ENCODE assay signal across 1 cellular context in genomic region chr16:58733671-58734458, GRCh38.
TF ChIP-seq lines count a peak whose summit lies in the region.

Gene GOT2 (minus strand): TSS chr16:58734316. CDS start chr16:58734228, 88 bp downstream.

TF ChIP-seq in HepG2, 621 proteins besides CTCF, POLR2A, EP300 and RAD21 (continued from another document and continues in another):
- TF ChIP-seq, protein P1, sequence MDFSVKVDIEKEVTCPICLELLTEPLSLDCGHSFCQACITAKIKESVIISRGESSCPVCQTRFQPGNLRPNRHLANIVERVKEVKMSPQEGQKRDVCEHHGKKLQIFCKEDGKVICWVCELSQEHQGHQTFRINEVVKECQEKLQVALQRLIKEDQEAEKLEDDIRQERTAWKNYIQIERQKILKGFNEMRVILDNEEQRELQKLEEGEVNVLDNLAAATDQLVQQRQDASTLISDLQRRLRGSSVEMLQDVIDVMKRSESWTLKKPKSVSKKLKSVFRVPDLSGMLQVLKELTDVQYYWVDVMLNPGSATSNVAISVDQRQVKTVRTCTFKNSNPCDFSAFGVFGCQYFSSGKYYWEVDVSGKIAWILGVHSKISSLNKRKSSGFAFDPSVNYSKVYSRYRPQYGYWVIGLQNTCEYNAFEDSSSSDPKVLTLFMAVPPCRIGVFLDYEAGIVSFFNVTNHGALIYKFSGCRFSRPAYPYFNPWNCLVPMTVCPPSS (IDR thresholded peaks at IDR 0.05), result no peak
- TF ChIP-seq, protein P2, sequence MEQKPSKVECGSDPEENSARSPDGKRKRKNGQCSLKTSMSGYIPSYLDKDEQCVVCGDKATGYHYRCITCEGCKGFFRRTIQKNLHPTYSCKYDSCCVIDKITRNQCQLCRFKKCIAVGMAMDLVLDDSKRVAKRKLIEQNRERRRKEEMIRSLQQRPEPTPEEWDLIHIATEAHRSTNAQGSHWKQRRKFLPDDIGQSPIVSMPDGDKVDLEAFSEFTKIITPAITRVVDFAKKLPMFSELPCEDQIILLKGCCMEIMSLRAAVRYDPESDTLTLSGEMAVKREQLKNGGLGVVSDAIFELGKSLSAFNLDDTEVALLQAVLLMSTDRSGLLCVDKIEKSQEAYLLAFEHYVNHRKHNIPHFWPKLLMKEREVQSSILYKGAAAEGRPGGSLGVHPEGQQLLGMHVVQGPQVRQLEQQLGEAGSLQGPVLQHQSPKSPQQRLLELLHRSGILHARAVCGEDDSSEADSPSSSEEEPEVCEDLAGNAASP (CRISPR knock-in tag; IDR thresholded peaks at IDR 0.05; ENCODE audit: borderline replicate concordance), result peak; percentile 83
- peak; percentile 91; the same call in 1 of the 2 replicates for TF ChIP-seq TSC22D2 (CRISPR knock-in tag; IDR thresholded peaks at IDR 0.05; ENCODE audit: borderline replicate concordance)
- TF ChIP-seq, protein P3, sequence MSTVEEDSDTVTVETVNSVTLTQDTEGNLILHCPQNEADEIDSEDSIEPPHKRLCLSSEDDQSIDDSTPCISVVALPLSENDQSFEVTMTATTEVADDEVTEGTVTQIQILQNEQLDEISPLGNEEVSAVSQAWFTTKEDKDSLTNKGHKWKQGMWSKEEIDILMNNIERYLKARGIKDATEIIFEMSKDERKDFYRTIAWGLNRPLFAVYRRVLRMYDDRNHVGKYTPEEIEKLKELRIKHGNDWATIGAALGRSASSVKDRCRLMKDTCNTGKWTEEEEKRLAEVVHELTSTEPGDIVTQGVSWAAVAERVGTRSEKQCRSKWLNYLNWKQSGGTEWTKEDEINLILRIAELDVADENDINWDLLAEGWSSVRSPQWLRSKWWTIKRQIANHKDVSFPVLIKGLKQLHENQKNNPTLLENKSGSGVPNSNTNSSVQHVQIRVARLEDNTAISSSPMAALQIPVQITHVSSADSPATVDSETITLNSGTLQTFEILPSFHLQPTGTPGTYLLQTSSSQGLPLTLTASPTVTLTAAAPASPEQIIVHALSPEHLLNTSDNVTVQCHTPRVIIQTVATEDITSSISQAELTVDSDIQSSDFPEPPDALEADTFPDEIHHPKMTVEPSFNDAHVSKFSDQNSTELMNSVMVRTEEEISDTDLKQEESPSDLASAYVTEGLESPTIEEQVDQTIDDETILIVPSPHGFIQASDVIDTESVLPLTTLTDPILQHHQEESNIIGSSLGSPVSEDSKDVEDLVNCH (CRISPR knock-in tag; IDR thresholded peaks at IDR 0.05), result peak; percentile 77; the same call in 1 of the 2 replicates
- TF ChIP-seq ZNF256 (CRISPR knock-in tag; conservative IDR thresholded peaks at IDR 0.05), result peak; percentile 96; the same call in 1 of the 2 replicates
- TF ChIP-seq TP53 (CRISPR knock-in tag; conservative IDR thresholded peaks at IDR 0.05), result peak; percentile 89; the same call in 1 of the 2 replicates
- TF ChIP-seq ZEB1 (IDR thresholded peaks at IDR 0.05; ENCODE audit: insufficient replicate concordance, low read depth), result no peak
- TF ChIP-seq FOXP4 (CRISPR knock-in tag; IDR thresholded peaks at IDR 0.05), result peak; percentile 72
- no peak for TF ChIP-seq THAP8 (CRISPR knock-in tag; IDR thresholded peaks at IDR 0.05; ENCODE audit: borderline replicate concordance)
- peak; percentile 97 for TF ChIP-seq ZNF556 (CRISPR knock-in tag; IDR thresholded peaks at IDR 0.05; ENCODE audit: borderline replicate concordance)
- TF ChIP-seq NR3C1 (CRISPR knock-in tag; IDR thresholded peaks at IDR 0.05), result no peak
- no peak for TF ChIP-seq REXO4 (CRISPR knock-in tag; IDR thresholded peaks at IDR 0.05; ENCODE audit: borderline replicate concordance)
- TF ChIP-seq NKX3-1 (CRISPR knock-in tag; IDR thresholded peaks at IDR 0.05), result peak; percentile 91
- peak; percentile 42; the same call in 1 of the 2 replicates for TF ChIP-seq ARNTL (CRISPR knock-in tag; IDR thresholded peaks at IDR 0.05)
- TF ChIP-seq NFE2L2 (IDR thresholded peaks at IDR 0.05; ENCODE audit: low read length), result peak; percentile 63; the same call in 1 of the 2 replicates
- peak; percentile 90; the same call in 1 of the 2 replicates for TF ChIP-seq KDM5B (CRISPR knock-in tag; IDR thresholded peaks at IDR 0.05; ENCODE audit: borderline replicate concordance)
- peak; percentile 44 for TF ChIP-seq PTBP1 (IDR thresholded peaks at IDR 0.05; ENCODE audit: low read depth, low read length, poor library complexity, severe bottlenecking)
- TF ChIP-seq ZNF276 (CRISPR knock-in tag; IDR thresholded peaks at IDR 0.05; ENCODE audit: low read depth), result 0 out of 2 replicates have a peak, but pooled peaks have one; percentile 28
- TF ChIP-seq MTA1 (CRISPR knock-in tag; IDR thresholded peaks at IDR 0.05; ENCODE audit: borderline replicate concordance), result peak; percentile 85; the same call in 1 of the 2 replicates
- TF ChIP-seq ZNF746 (CRISPR knock-in tag; IDR thresholded peaks at IDR 0.05), result peak; percentile 14; the same call in 1 of the 2 replicates
- TF ChIP-seq SAP130 (CRISPR knock-in tag; IDR thresholded peaks at IDR 0.05; ENCODE audit: low read depth), result peak; percentile 98
- TF ChIP-seq PRDM4 (CRISPR knock-in tag; IDR thresholded peaks at IDR 0.05; ENCODE audit: borderline replicate concordance), result 0 out of 2 replicates have a peak, but pooled peaks have one; percentile 90
- TF ChIP-seq DNMT3B (CRISPR knock-in tag; conservative IDR thresholded peaks at IDR 0.05), result peak; percentile 86; the same call in 1 of the 2 replicates
- TF ChIP-seq, protein P4, sequence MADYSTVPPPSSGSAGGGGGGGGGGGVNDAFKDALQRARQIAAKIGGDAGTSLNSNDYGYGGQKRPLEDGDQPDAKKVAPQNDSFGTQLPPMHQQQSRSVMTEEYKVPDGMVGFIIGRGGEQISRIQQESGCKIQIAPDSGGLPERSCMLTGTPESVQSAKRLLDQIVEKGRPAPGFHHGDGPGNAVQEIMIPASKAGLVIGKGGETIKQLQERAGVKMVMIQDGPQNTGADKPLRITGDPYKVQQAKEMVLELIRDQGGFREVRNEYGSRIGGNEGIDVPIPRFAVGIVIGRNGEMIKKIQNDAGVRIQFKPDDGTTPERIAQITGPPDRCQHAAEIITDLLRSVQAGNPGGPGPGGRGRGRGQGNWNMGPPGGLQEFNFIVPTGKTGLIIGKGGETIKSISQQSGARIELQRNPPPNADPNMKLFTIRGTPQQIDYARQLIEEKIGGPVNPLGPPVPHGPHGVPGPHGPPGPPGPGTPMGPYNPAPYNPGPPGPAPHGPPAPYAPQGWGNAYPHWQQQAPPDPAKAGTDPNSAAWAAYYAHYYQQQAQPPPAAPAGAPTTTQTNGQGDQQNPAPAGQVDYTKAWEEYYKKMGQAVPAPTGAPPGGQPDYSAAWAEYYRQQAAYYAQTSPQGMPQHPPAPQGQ (CRISPR knock-in tag; IDR thresholded peaks at IDR 0.05; ENCODE audit: borderline replicate concordance), result peak; percentile 67; the same call in 1 of the 2 replicates
- peak; percentile 69; the same call in 1 of the 2 replicates for TF ChIP-seq SNAPC2 (CRISPR knock-in tag; IDR thresholded peaks at IDR 0.05)
- TF ChIP-seq KAT7 (CRISPR knock-in tag; IDR thresholded peaks at IDR 0.05; ENCODE audit: borderline replicate concordance), result peak; percentile 98
- no peak for TF ChIP-seq FOXP1 (IDR thresholded peaks at IDR 0.05)
- no peak for TF ChIP-seq FOXP1 (CRISPR knock-in tag; IDR thresholded peaks at IDR 0.05)
- peak; percentile 53; the same call in 1 of the 2 replicates for TF ChIP-seq ZBTB7A (CRISPR knock-in tag; IDR thresholded peaks at IDR 0.05)
- TF ChIP-seq LRRFIP1 (CRISPR knock-in tag; conservative IDR thresholded peaks at IDR 0.05), result 0 out of 2 replicates have a peak, but pooled peaks have one; percentile 60
- TF ChIP-seq ZNF800 (CRISPR knock-in tag; IDR thresholded peaks at IDR 0.05), result peak; percentile 81
- TF ChIP-seq ZSCAN20 (CRISPR knock-in tag; IDR thresholded peaks at IDR 0.05; ENCODE audit: borderline replicate concordance), result peak; percentile 91; the same call in 1 of the 2 replicates
- peak; percentile 63; the same call in 1 of the 2 replicates for TF ChIP-seq ZNF644 (CRISPR knock-in tag; IDR thresholded peaks at IDR 0.05; ENCODE audit: low read depth)
- TF ChIP-seq SRSF4 (IDR thresholded peaks at IDR 0.05; ENCODE audit: low read depth, low read length, poor library complexity, severe bottlenecking), result no peak
- TF ChIP-seq ZNF674 (CRISPR knock-in tag; IDR thresholded peaks at IDR 0.05; ENCODE audit: low read depth), result no peak
- TF ChIP-seq SNRNP70 (IDR thresholded peaks at IDR 0.05; ENCODE audit: low read depth, low read length), result no peak
- 0 out of 2 replicates have a peak, but pooled peaks have one; percentile 22 for TF ChIP-seq ZNF75D (CRISPR knock-in tag; IDR thresholded peaks at IDR 0.05; ENCODE audit: borderline replicate concordance)
- TF ChIP-seq HDAC1 (CRISPR knock-in tag; IDR thresholded peaks at IDR 0.05), result peak; percentile 99
- peak; percentile 93 for TF ChIP-seq ZZZ3 (CRISPR knock-in tag; IDR thresholded peaks at IDR 0.05; ENCODE audit: borderline replicate concordance)
- peak; percentile 36; the same call in 1 of the 2 replicates for TF ChIP-seq MAFG (CRISPR knock-in tag; IDR thresholded peaks at IDR 0.05)
